10 cellular contexts compared by ENCODE assay signal in the genomic region with DNA sequence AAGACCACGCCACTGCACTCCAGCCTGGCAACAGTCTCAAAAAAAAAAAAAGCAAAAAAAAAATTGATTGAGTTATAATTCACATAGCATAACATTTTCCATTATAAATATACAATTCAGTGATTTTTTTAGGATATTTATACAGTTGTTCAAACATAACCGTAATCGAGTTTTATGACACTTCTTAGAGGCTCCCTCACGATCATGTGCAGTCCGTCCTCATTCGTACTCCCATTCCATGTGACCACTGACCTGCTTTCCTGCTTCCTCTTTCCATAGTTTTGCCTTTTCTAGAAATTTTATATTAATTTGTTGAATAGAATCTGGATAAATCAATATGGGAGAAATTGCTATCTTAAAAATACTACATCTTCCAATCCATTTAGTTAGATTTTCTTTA.
"Had no signal": no experiment of that assay in that cellular context is flagged by ENCODE, and none has a peak within 500 bp of the region (broad histone marks: within the 10 kb centered on the region; RNA-seq: fewer than 3 reads in every experiment).

No MANE protein-coding gene starts in this region.

- ATAC-seq: GM23338, K562 had no signal

- FAIRE-seq: H1, H54, HTR-8/SVneo, K562 had no signal

- DNase-seq: H9, HCEC 1CT, HFFc6, IMR-90, KG1 had no signal

- H3K4me3 ChIP-seq: GM23338, K562 had no signal
